Comparison of ENCODE assay signal across 37 cellular contexts in genomic region chr10:129841590-129841989, GRCh38.
"Had no signal": no experiment of that assay in that cellular context is flagged by ENCODE, and none has a peak within 500 bp of the region (broad histone marks: within the 10 kb centered on the region; RNA-seq: fewer than 3 reads in every experiment).

No MANE protein-coding gene starts in this region.

- H3K36me3 ChIP-seq: adrenal gland, brain microvascular endothelial cell, breast epithelium had no signal

- H3K4me1 Mint-ChIP-seq: activated B cell treated with CpG ODN at 0.5 μM for 24 hours; activated CD4-positive, alpha-beta T cell treated with anti-CD3 and anti-CD28 coated beads, Interleukin-2, amount 10 ng/mL, durations not matched to agents 24 days and 14 days; activated naive CD8-positive, alpha-beta T cell treated with anti-CD3 and anti-CD28 coated beads for 36 hours; activated T-helper 17 cell treated with anti-CD3 and anti-CD28 coated beads, Interleukin-2, amount 50 U/mL, for 72 hours; central memory CD8-positive, alpha-beta T cell had no signal

- H3K27ac Mint-ChIP-seq: activated B cell treated with CpG ODN at 0.5 μM for 24 hours; activated CD4-positive, alpha-beta memory T cell treated with anti-CD3 and anti-CD28 coated beads for 36 hours; activated CD4-positive, alpha-beta T cell treated with anti-CD3 and anti-CD28 coated beads, Interleukin-2, amount 10 ng/mL, durations not matched to agents 24 days and 14 days; activated CD8-positive, alpha-beta T cell treated with anti-CD3 and anti-CD28 coated beads for 36 hours; activated naive CD4-positive, alpha-beta T cell treated with anti-CD3 and anti-CD28 coated beads for 36 hours; activated naive CD4-positive, alpha-beta T cell treated with anti-CD3 and anti-CD28 coated beads, Interleukin-2, amount 50 U/mL, for 72 hours; activated naive CD8-positive, alpha-beta T cell treated with anti-CD3 and anti-CD28 coated beads for 36 hours; activated T-cell treated with anti-CD3 and anti-CD28 coated beads, Interleukin-2, amount 50 U/mL, for 72 hours; activated T-helper 1 cell treated with anti-CD3 and anti-CD28 coated beads, Interleukin-12 subunit alpha, Interleukin-12 subunit beta, Interleukin-2, Interleukin-4 antibody, amounts not matched to agents 30 ng/mL and 10 ng/mL and 1 ng/mL, durations not matched to agents 14 hours and 24 hours and 36 hours; activated T-helper 17 cell treated with anti-CD3 and anti-CD28 coated beads, Interleukin-2, amount 50 U/mL, for 72 hours; T-helper 1 cell treated with Interleukin-12 subunit alpha and Interleukin-12 subunit beta and Interleukin-4 antibody, amounts not matched to agents 30 μg/mL and 1 μg/mL, for 36 hours; T-helper 2 cell treated with Interferon-gamma antibody and Interleukin-4, amounts not matched to agents 5 μg/mL and 100 μg/mL, for 36 hours had no signal

- H3K4me3 Mint-ChIP-seq: activated B cell treated with CpG ODN at 0.5 μM for 24 hours; activated CD4-positive, alpha-beta memory T cell treated with anti-CD3 and anti-CD28 coated beads for 36 hours; activated CD4-positive, alpha-beta T cell treated with anti-CD3 and anti-CD28 coated beads, Interleukin-2, amount 10 ng/mL, durations not matched to agents 24 days and 14 days; activated CD8-positive, alpha-beta T cell treated with anti-CD3 and anti-CD28 coated beads for 36 hours; activated naive CD4-positive, alpha-beta T cell treated with anti-CD3 and anti-CD28 coated beads for 36 hours; activated naive CD8-positive, alpha-beta T cell treated with anti-CD3 and anti-CD28 coated beads for 36 hours; activated T-cell treated with anti-CD3 and anti-CD28 coated beads, Interleukin-2, amount 50 U/mL, for 4 hours; activated T-cell treated with anti-CD3 and anti-CD28 coated beads, Interleukin-2, amount 50 U/mL, for 72 hours; activated T-helper 1 cell treated with anti-CD3 and anti-CD28 coated beads, Interleukin-12 subunit alpha, Interleukin-12 subunit beta, Interleukin-2, Interleukin-4 antibody, amounts not matched to agents 30 ng/mL and 10 ng/mL and 1 ng/mL, durations not matched to agents 14 hours and 24 hours and 36 hours; activated T-helper 17 cell treated with anti-CD3 and anti-CD28 coated beads, Interleukin-2, amount 50 U/mL, for 72 hours; central memory CD8-positive, alpha-beta T cell; T-helper 1 cell treated with Interleukin-12 subunit alpha and Interleukin-12 subunit beta and Interleukin-4 antibody, amounts not matched to agents 30 μg/mL and 1 μg/mL, for 36 hours; T-helper 2 cell treated with Interferon-gamma antibody and Interleukin-4, amounts not matched to agents 5 μg/mL and 100 μg/mL, for 36 hours had no signal

- H3K4me1 ChIP-seq: adrenal gland, body of pancreas, breast epithelium had no signal

- H3K9me3 Mint-ChIP-seq: activated B cell treated with CpG ODN at 0.5 μM for 24 hours; activated CD4-positive, alpha-beta memory T cell treated with anti-CD3 and anti-CD28 coated beads for 36 hours; activated CD4-positive, alpha-beta T cell treated with anti-CD3 and anti-CD28 coated beads, Interleukin-2, amount 10 ng/mL, durations not matched to agents 24 days and 14 days; activated CD8-positive, alpha-beta T cell treated with anti-CD3 and anti-CD28 coated beads for 36 hours; activated naive CD4-positive, alpha-beta T cell treated with anti-CD3 and anti-CD28 coated beads for 36 hours; activated naive CD4-positive, alpha-beta T cell treated with anti-CD3 and anti-CD28 coated beads, Interleukin-2, amount 50 U/mL, for 72 hours; activated naive CD8-positive, alpha-beta T cell treated with anti-CD3 and anti-CD28 coated beads for 36 hours; activated T-cell treated with anti-CD3 and anti-CD28 coated beads, Interleukin-2, amount 50 U/mL, for 4 hours; activated T-cell treated with anti-CD3 and anti-CD28 coated beads, Interleukin-2, amount 50 U/mL, for 72 hours; activated T-helper 1 cell treated with anti-CD3 and anti-CD28 coated beads, Interleukin-12 subunit alpha, Interleukin-12 subunit beta, Interleukin-2, Interleukin-4 antibody, amounts not matched to agents 30 ng/mL and 10 ng/mL and 1 ng/mL, durations not matched to agents 14 hours and 24 hours and 36 hours; activated T-helper 17 cell treated with anti-CD3 and anti-CD28 coated beads, Interleukin-2, amount 50 U/mL, for 72 hours; central memory CD8-positive, alpha-beta T cell; T-helper 1 cell treated with Interleukin-12 subunit alpha and Interleukin-12 subunit beta and Interleukin-4 antibody, amounts not matched to agents 30 μg/mL and 1 μg/mL, for 36 hours; T-helper 2 cell treated with Interferon-gamma antibody and Interleukin-4, amounts not matched to agents 5 μg/mL and 100 μg/mL, for 36 hours had no signal

- H3K4me3 ChIP-seq: adrenal gland, body of pancreas, breast epithelium had no signal

- H3K9me3 ChIP-seq: adrenal gland, body of pancreas had no signal

- H3K27me3 Mint-ChIP-seq: activated B cell treated with CpG ODN at 0.5 μM for 24 hours; activated CD4-positive, alpha-beta memory T cell treated with anti-CD3 and anti-CD28 coated beads for 36 hours; activated CD4-positive, alpha-beta T cell treated with anti-CD3 and anti-CD28 coated beads, Interleukin-2, amount 10 ng/mL, durations not matched to agents 24 days and 14 days; activated CD8-positive, alpha-beta T cell treated with anti-CD3 and anti-CD28 coated beads for 36 hours had no signal

- H3K27ac ChIP-seq: adrenal gland, body of pancreas, brain microvascular endothelial cell, breast epithelium, VCaP had no signal

- H3K36me3 Mint-ChIP-seq: activated CD4-positive, alpha-beta memory T cell treated with anti-CD3 and anti-CD28 coated beads for 36 hours; activated naive CD4-positive, alpha-beta T cell treated with anti-CD3 and anti-CD28 coated beads, Interleukin-2, amount 50 U/mL, for 72 hours; activated naive CD8-positive, alpha-beta T cell treated with anti-CD3 and anti-CD28 coated beads for 36 hours had no signal

- H3K27me3 ChIP-seq: adrenal gland, body of pancreas, brain microvascular endothelial cell, breast epithelium had no signal

- DNase-seq: activated B cell treated with CpG ODN at 0.5 μM for 24 hours; activated CD4-positive, alpha-beta memory T cell treated with anti-CD3 and anti-CD28 coated beads for 36 hours; activated CD4-positive, alpha-beta T cell treated with anti-CD3 and anti-CD28 coated beads for 4 hours; activated CD4-positive, alpha-beta T cell treated with anti-CD3 and anti-CD28 coated beads, Interleukin-2, amount 10 ng/mL, durations not matched to agents 24 days and 14 days; activated CD4-positive, alpha-beta T cell treated with anti-CD3 and anti-CD28 coated beads, Interleukin-2, amount 50 U/mL, for 1 hour; activated CD4-positive, alpha-beta T cell treated with anti-CD3 and anti-CD28 coated beads, Interleukin-2, amount 50 U/mL, for 4 hours; activated CD4-positive, CD25-positive, alpha-beta regulatory T cell treated with anti-CD3 and anti-CD28 coated beads, Interleukin-2, amount 50 U/mL, for 72 hours; activated CD8-positive, alpha-beta memory T cell treated with anti-CD3 and anti-CD28 coated beads, Interleukin-2, amount 50 U/mL, for 4 hours; activated CD8-positive, alpha-beta T cell treated with anti-CD3 and anti-CD28 coated beads for 36 hours; activated effector memory CD4-positive, alpha-beta T cell treated with anti-CD3 and anti-CD28 coated beads, Interleukin-2, amount 50 U/mL, for 16 hours; activated gamma-delta T cell treated with Interleukin-2 at 50 U/mL for 16 hours; activated naive CD4-positive, alpha-beta T cell; activated naive CD4-positive, alpha-beta T cell treated with anti-CD3 and anti-CD28 coated beads for 36 hours; activated naive CD4-positive, alpha-beta T cell treated with anti-CD3 and anti-CD28 coated beads, Interleukin-2, amount 50 U/mL, for 16 hours; activated naive CD8-positive, alpha-beta T cell treated with anti-CD3 and anti-CD28 coated beads for 36 hours; activated T-cell treated with anti-CD3 and anti-CD28 coated beads for 4 hours; activated T-cell treated with anti-CD3 and anti-CD28 coated beads, Interleukin-2, amount 50 U/mL, for 1 hour; activated T-cell treated with anti-CD3 and anti-CD28 coated beads, Interleukin-2, amount 50 U/mL, for 4 hours; activated T-cell treated with anti-CD3 and anti-CD28 coated beads, Interleukin-2, amount 50 U/mL, for 72 hours; amniotic stem cell; aorta; body of pancreas; brain microvascular endothelial cell; caudate nucleus; SW 1271; T-helper 1 cell; T-helper 2 cell; T-helper 9 cell had no signal

- ATAC-seq: activated CD8-positive, alpha-beta T cell treated with anti-CD3 and anti-CD28 coated beads for 36 hours; activated naive CD4-positive, alpha-beta T cell treated with anti-CD3 and anti-CD28 coated beads, Interleukin-2, amount 50 U/mL, for 72 hours; activated T-cell treated with anti-CD3 and anti-CD28 coated beads, Interleukin-2, amount 50 U/mL, for 4 hours; activated T-cell treated with anti-CD3 and anti-CD28 coated beads, Interleukin-2, amount 50 U/mL, for 72 hours; activated T-helper 17 cell treated with anti-CD3 and anti-CD28 coated beads, Interleukin-2, amount 50 U/mL, for 72 hours; body of pancreas had no signal
